ENCODE assay signal across 11 cellular contexts in the genomic region with DNA sequence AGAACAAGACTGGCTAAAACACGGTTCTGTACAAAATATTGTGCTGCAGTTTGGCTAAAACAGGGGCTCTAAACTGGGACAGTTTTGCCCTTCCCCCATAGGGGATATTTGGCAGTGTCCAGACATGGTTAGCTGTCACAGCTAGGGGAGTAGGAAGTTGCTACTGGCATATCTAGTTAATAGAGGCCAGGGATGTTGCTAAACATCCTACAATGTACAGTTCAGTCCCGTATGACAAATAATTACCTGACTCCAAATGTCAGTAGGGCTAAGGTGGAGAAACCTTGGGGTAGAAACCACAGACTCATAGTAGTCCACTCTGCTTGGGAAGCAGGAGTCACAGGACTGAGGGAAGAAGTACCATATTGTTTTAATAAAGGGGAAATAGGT. TPM values are rescaled to one million over a fixed set of nuclear protein-coding genes. Genes with fewer than 3 reads are reported as not detected.
A peak's percentile ranks its signal among the peaks of the same experiment; 100 is the strongest.
DNase-seq lines count a peak whose midpoint lies in the region; ATAC-seq and TF ChIP-seq lines count a peak whose summit lies in the region.
"Had no signal": no experiment of that assay in that cellular context is flagged by ENCODE, and none has a peak within 500 bp of the region (broad histone marks: within the 10 kb centered on the region; RNA-seq: fewer than 3 reads in every experiment).

No MANE protein-coding gene starts in this region.

- peaks cover 3% of the 10 kb centered on the region for H3K36me3 Mint-ChIP-seq in T-helper 17 cell (ENCODE audit: low read depth)

- H3K36me3 ChIP-seq in mucosa of rectum (ENCODE audit: control insufficient read depth in 2 of 2, insufficient read depth in 2 of 2, low read length in 2 of 2) (peaks cover 0 to 4% of the 10 kb centered on the region in 2 donors), thoracic aorta (no peaks in the 10 kb centered on the region)

- DNase-seq in T-helper 17 cell (no peak), epithelial cell of prostate (ENCODE audit: low read depth, low spot score) (no peak), thoracic aorta (ENCODE audit: low spot score) (no peak), OCI-M2 (lab: John Stamatoyannopoulos, UW; ENCODE audit: unreplicated experiment) (no peak), NCI-H774 (lab: John Stamatoyannopoulos, UW) (no peak), OCI-M1 (lab: John Stamatoyannopoulos, UW) (no peak)
- DNase-seq: cerebellar nuclear complex, NCI-H446 treated with DMSO at 0.1 percent for 48 hours had no signal

- ATAC-seq in T-helper 17 cell (no peak), thoracic aorta (ENCODE audit: insufficient number of reproducible peaks, low FRiP score, low read depth) (no peak), GM19397 (IDR thresholded peaks at IDR 0.05; ENCODE audit: unreplicated experiment) (no peak)

- H3K9ac ChIP-seq in mucosa of rectum (ENCODE audit: low read depth in 1 of 2, low read length in 2 of 2), result no peak overlapping the region

- no peaks in the 10 kb centered on the region for H3K27me3 Mint-ChIP-seq in T-helper 17 cell

- H3K27ac Mint-ChIP-seq in T-helper 17 cell, result peak overlapping the region; percentile 71

- no peak for TF ChIP-seq CTCF in thoracic aorta (IDR thresholded peaks at IDR 0.05)

- H3K4me3 Mint-ChIP-seq in T-helper 17 cell, result no peak overlapping the region

- H3K27me3 ChIP-seq in mucosa of rectum (ENCODE audit: control insufficient read depth in 2 of 2, insufficient read depth in 2 of 2, low read length in 2 of 2) (no peaks in the 10 kb centered on the region), thoracic aorta (replicated peaks; ENCODE audit: insufficient read depth) (no peaks in the 10 kb centered on the region)

- H3K27ac ChIP-seq in epithelial cell of prostate (peak overlapping the region; percentile 59), mucosa of rectum (ENCODE audit: low read depth in 2 of 2, low read length in 2 of 2) (peak overlapping the region; percentile 68), thoracic aorta (peak overlapping the region; percentile 95 to 96)

- peaks cover 36% of the 10 kb centered on the region for H3K4me1 Mint-ChIP-seq in T-helper 17 cell

- H3K4me3 ChIP-seq in mucosa of rectum (ENCODE audit: low read length in 2 of 2) (no peak overlapping the region), thoracic aorta (peak overlapping the region; percentile 60)

- H3K4me1 ChIP-seq in mucosa of rectum (ENCODE audit: control insufficient read depth in 2 of 2, insufficient read depth in 2 of 2, low read length in 2 of 2) (peaks cover 17 to 24% of the 10 kb centered on the region in 2 donors), thoracic aorta (ENCODE audit: control insufficient read depth in 1 of 2, low read depth in 2 of 2) (peaks cover 84 to 86% of the 10 kb centered on the region in 2 donors)

- H3K9me3 ChIP-seq in T-helper 17 cell (ENCODE audit: control insufficient read depth, low read length, poor library complexity, severe bottlenecking) (no peaks in the 10 kb centered on the region), mucosa of rectum (ENCODE audit: control insufficient read depth in 2 of 2, low read length in 2 of 2) (no peaks in the 10 kb centered on the region), thoracic aorta (no peaks in the 10 kb centered on the region)

RNA-seq across cellular contexts. Expression of gene WBP1L, which starts 39.8 kb away (rescaled TPM):
- total RNA-seq in T-helper 17 cell (10 to 100 TPM; 21.1 to 26.6 TPM), thoracic aorta (100 to 1,000 TPM; 123 to 268 TPM)

RNA-seq across cellular contexts. Expression of gene CYP17A1, which starts 53.7 kb away (rescaled TPM):
- total RNA-seq in T-helper 17 cell, result not detected
- total RNA-seq in thoracic aorta, result 1 to 10 TPM in 1 of 2 donors, under 1 TPM in 1; 0.41 to 1.3 TPM
- total RNA-seq: T-helper 2 cell treated with Interferon-gamma antibody and Interleukin-4, amounts not matched to agents 100 ng/mL and 5 ng/mL, for 36 hours had no signal

Comparison
In these comparisons a context has a peak if more than half of its experiments do, and no peak if none do; other contexts are left out.
1. RNA of gene WBP1L, which starts 39.8 kb away (total RNA-seq): 123 to 268 TPM in thoracic aorta; 21.1 to 26.6 TPM in T-helper 17 cell; every median in the first group is over 4 times any median in the second.
2. Peak in every context shown above with its lines, with median percentiles within 50 percentile points of each other: H3K27ac ChIP-seq.